Comparison of ENCODE assay signal across 8 cellular contexts in genomic region chr5:137735531-137736284, GRCh38. TPM values are rescaled to one million over a fixed set of nuclear protein-coding genes. Genes with fewer than 3 reads are reported as not detected.
A peak's percentile ranks its signal among the peaks of the same experiment; 100 is the strongest.
DNase-seq lines count a peak whose midpoint lies in the region; ATAC-seq and TF ChIP-seq lines count a peak whose summit lies in the region.

Gene KLHL3 (minus strand): TSS chr5:137736089. CDS start chr5:137735646, 443 bp downstream.

- H3K4me2 ChIP-seq in OCI-LY3 (ENCODE audit: low read length): peak within 1 kb of the TSS; percentile 40

- H3K9ac ChIP-seq in OCI-LY3 (ENCODE audit: low read length): no peak within 1 kb of the TSS

- WGBS in ovary, 3 donors: 1% methylated on average over 12 of the region's 12 CpGs

- H3K27ac ChIP-seq in OCI-LY3 (ENCODE audit: low read length) (no peak within 1 kb of the TSS), left ventricle myocardium inferior (replicated peaks) (peak within 1 kb of the TSS; percentile 84), ovary (no peak within 1 kb of the TSS), RWPE1 (no peak within 1 kb of the TSS)

- H3K4me1 ChIP-seq in OCI-LY3 (ENCODE audit: low read length): peaks cover 8% of the 10 kb centered on the region
- peaks cover 74% of the 10 kb centered on the region for H3K4me1 ChIP-seq in left ventricle myocardium inferior
- peaks cover 2% of the 10 kb centered on the region for H3K4me1 ChIP-seq in ovary (ENCODE audit: insufficient read depth)

- POLR2A ChIA-PET in RWPE1 (lab: Yijun Ruan, JAX; ENCODE audit: low non-redundant PET): no interaction called here

- H3K9me3 ChIP-seq in OCI-LY3 (ENCODE audit: insufficient read depth, low read length) (no peaks in the 10 kb centered on the region), left ventricle myocardium inferior (replicated peaks) (no peaks in the 10 kb centered on the region), ovary (no peaks in the 10 kb centered on the region)

- H4K20me1 ChIP-seq in OCI-LY3 (ENCODE audit: insufficient read depth, low read length): no peaks in the 10 kb centered on the region

- no peak within 1 kb of the TSS for H3K4me3 ChIP-seq in OCI-LY3 (ENCODE audit: low read length)
- peak within 1 kb of the TSS; percentile 68 for H3K4me3 ChIP-seq in left ventricle myocardium inferior
- H3K4me3 ChIP-seq in ovary: peak within 1 kb of the TSS; percentile 31

- TF ChIP-seq EP300 in ovary (IDR thresholded peaks at IDR 0.05): no peak

- H2AFZ ChIP-seq in OCI-LY3 (ENCODE audit: low read depth, low read length): no peak within 1 kb of the TSS

- no peaks in the 10 kb centered on the region for H3K36me3 ChIP-seq in OCI-LY3 (replicated peaks; ENCODE audit: low read depth, low read length)
- H3K36me3 ChIP-seq in left ventricle myocardium inferior: no peaks in the 10 kb centered on the region
- H3K36me3 ChIP-seq in ovary: no peaks in the 10 kb centered on the region

- ATAC-seq in HG03039 (IDR thresholded peaks at IDR 0.05; ENCODE audit: unreplicated experiment): peak; percentile 47

- no peak for TF ChIP-seq POLR2A in ovary (IDR thresholded peaks at IDR 0.05)

- peak; percentile 8 to 63 (median 26) for DNase-seq in stimulated activated naive CD4-positive, alpha-beta T cell (lab: John Stamatoyannopoulos, UW)
- no peak for DNase-seq in stimulated activated naive CD4-positive, alpha-beta T cell treated with Interleukin-2 at 50 U/mL for 16 hours (lab: John Stamatoyannopoulos, UW)
- peak; percentile 50 for DNase-seq in amniotic epithelial cell (ENCODE audit: low read depth)
- DNase-seq in left ventricle myocardium inferior: peak; percentile 29
- peak; percentile 19 to 47 (median 41) for DNase-seq in ovary
- DNase-seq in RWPE1 (ENCODE audit: low spot score): no peak

- CTCF ChIA-PET in RWPE1 (lab: Yijun Ruan, JAX): interaction anchor here (2.0 kb wide), 1 partner anchor 106 kb away, joined by 6 read pairs; no protein-coding TSS in a partner anchor

- H3K27me3 ChIP-seq in OCI-LY3 (ENCODE audit: low read depth, low read length) (no peaks in the 10 kb centered on the region), left ventricle myocardium inferior (ENCODE audit: low read depth) (no peaks in the 10 kb centered on the region), ovary (no peaks in the 10 kb centered on the region)

- no peaks in the 10 kb centered on the region for H3K79me2 ChIP-seq in OCI-LY3 (ENCODE audit: low read length)

- TF ChIP-seq CTCF in OCI-LY3 (IDR thresholded peaks at IDR 0.05; ENCODE audit: low read depth, low read length) (no peak), left ventricle myocardium inferior (IDR thresholded peaks at IDR 0.05; ENCODE audit: borderline replicate concordance) (peak; percentile 29), ovary (IDR thresholded peaks at IDR 0.05) (no peak), RWPE1 (conservative IDR thresholded peaks at IDR 0.05; ENCODE audit: low read depth) (no peak)

- intact Hi-C loops in left ventricle myocardium inferior (cut with micrococcal nuclease): no loop called here
- intact Hi-C loops in ovary (cut with DNase I): loop anchor here in 1 of 4 donors (5.0 kb wide), 1 partner anchor 78 kb away; no protein-coding TSS in a partner anchor

RNA-seq across cellular contexts. Expression of gene KLHL3, which starts in this region (rescaled TPM):
- total RNA-seq in left ventricle myocardium inferior (26.3 TPM), ovary (10 to 100 TPM in 2 of 7 donors, 1 to 10 TPM in 5; 5.0 to 15.7 (median 8.7) TPM)
- 10 to 100 TPM in 1 of 2 donors, 1 to 10 TPM in 1; 2.9 to 11.5 TPM for polyA plus RNA-seq in ovary

Comparison
In these comparisons a context has a peak if more than half of its experiments do, and no peak if none do; other contexts are left out.
1. DNase-seq: peak in stimulated activated naive CD4-positive, alpha-beta T cell (6 of 6), amniotic epithelial cell (single experiment), left ventricle myocardium inferior (single experiment) and ovary (5 of 5); none in stimulated activated naive CD4-positive, alpha-beta T cell treated with Interleukin-2 at 50 U/mL for 16 hours (single experiment) and RWPE1 (single experiment).